ENCODE assay signal across 1 cellular context in the genomic region with DNA sequence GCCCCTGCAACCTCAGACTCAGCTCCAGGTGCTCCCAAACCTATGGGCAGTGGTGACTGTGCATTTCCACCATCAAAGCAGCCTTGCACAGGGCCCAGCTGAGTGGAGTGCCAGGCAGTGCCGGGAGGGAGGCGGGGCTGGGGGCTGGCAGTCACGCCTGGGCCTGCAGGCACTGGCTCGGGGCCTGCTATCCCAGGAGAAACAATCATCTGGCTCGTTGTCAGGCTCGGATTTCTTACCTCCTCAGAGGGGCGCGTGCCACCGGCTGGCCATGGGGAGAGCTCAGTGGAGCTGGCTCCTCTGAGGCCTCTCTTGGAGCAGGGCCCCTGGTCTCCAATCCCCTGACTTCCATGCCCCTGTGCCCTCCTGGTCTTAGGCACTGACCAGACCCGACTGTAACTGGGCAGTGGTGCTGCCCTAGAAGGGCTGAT.
TF ChIP-seq lines count a peak whose summit lies in the region.

No MANE protein-coding gene starts in this region.

TF ChIP-seq in H1, 55 proteins besides CTCF, POLR2A, EP300 and RAD21 (continued from another document):
- TF ChIP-seq, protein P1, sequence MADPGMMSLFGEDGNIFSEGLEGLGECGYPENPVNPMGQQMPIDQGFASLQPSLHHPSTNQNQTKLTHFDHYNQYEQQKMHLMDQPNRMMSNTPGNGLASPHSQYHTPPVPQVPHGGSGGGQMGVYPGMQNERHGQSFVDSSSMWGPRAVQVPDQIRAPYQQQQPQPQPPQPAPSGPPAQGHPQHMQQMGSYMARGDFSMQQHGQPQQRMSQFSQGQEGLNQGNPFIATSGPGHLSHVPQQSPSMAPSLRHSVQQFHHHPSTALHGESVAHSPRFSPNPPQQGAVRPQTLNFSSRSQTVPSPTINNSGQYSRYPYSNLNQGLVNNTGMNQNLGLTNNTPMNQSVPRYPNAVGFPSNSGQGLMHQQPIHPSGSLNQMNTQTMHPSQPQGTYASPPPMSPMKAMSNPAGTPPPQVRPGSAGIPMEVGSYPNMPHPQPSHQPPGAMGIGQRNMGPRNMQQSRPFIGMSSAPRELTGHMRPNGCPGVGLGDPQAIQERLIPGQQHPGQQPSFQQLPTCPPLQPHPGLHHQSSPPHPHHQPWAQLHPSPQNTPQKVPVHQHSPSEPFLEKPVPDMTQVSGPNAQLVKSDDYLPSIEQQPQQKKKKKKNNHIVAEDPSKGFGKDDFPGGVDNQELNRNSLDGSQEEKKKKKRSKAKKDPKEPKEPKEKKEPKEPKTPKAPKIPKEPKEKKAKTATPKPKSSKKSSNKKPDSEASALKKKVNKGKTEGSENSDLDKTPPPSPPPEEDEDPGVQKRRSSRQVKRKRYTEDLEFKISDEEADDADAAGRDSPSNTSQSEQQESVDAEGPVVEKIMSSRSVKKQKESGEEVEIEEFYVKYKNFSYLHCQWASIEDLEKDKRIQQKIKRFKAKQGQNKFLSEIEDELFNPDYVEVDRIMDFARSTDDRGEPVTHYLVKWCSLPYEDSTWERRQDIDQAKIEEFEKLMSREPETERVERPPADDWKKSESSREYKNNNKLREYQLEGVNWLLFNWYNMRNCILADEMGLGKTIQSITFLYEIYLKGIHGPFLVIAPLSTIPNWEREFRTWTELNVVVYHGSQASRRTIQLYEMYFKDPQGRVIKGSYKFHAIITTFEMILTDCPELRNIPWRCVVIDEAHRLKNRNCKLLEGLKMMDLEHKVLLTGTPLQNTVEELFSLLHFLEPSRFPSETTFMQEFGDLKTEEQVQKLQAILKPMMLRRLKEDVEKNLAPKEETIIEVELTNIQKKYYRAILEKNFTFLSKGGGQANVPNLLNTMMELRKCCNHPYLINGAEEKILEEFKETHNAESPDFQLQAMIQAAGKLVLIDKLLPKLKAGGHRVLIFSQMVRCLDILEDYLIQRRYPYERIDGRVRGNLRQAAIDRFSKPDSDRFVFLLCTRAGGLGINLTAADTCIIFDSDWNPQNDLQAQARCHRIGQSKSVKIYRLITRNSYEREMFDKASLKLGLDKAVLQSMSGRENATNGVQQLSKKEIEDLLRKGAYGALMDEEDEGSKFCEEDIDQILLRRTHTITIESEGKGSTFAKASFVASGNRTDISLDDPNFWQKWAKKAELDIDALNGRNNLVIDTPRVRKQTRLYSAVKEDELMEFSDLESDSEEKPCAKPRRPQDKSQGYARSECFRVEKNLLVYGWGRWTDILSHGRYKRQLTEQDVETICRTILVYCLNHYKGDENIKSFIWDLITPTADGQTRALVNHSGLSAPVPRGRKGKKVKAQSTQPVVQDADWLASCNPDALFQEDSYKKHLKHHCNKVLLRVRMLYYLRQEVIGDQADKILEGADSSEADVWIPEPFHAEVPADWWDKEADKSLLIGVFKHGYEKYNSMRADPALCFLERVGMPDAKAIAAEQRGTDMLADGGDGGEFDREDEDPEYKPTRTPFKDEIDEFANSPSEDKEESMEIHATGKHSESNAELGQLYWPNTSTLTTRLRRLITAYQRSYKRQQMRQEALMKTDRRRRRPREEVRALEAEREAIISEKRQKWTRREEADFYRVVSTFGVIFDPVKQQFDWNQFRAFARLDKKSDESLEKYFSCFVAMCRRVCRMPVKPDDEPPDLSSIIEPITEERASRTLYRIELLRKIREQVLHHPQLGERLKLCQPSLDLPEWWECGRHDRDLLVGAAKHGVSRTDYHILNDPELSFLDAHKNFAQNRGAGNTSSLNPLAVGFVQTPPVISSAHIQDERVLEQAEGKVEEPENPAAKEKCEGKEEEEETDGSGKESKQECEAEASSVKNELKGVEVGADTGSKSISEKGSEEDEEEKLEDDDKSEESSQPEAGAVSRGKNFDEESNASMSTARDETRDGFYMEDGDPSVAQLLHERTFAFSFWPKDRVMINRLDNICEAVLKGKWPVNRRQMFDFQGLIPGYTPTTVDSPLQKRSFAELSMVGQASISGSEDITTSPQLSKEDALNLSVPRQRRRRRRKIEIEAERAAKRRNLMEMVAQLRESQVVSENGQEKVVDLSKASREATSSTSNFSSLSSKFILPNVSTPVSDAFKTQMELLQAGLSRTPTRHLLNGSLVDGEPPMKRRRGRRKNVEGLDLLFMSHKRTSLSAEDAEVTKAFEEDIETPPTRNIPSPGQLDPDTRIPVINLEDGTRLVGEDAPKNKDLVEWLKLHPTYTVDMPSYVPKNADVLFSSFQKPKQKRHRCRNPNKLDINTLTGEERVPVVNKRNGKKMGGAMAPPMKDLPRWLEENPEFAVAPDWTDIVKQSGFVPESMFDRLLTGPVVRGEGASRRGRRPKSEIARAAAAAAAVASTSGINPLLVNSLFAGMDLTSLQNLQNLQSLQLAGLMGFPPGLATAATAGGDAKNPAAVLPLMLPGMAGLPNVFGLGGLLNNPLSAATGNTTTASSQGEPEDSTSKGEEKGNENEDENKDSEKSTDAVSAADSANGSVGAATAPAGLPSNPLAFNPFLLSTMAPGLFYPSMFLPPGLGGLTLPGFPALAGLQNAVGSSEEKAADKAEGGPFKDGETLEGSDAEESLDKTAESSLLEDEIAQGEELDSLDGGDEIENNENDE (IDR thresholded peaks at IDR 0.05; ENCODE audit: insufficient replicate concordance, low read length), result no peak
- TF ChIP-seq YY1 (IDR thresholded peaks at IDR 0.05; ENCODE audit: low read depth, low read length) (no peak), RBBP5 (IDR thresholded peaks at IDR 0.05; ENCODE audit: borderline replicate concordance, low read depth, low read length) (no peak), FOSL1 (IDR thresholded peaks at IDR 0.05; ENCODE audit: insufficient read depth, low read depth, low read length) (no peak), SIN3A (conservative IDR thresholded peaks at IDR 0.05 in 1 of 2, IDR thresholded peaks at IDR 0.05 in 1 of 2; ENCODE audit: low read depth in 1 of 2, low read length in 2 of 2) (no peak), CBX8 (IDR thresholded peaks at IDR 0.05; ENCODE audit: borderline replicate concordance, low read depth, low read length) (no peak), SP4 (IDR thresholded peaks at IDR 0.05; ENCODE audit: low read length) (no peak), EZH2 (IDR thresholded peaks at IDR 0.05; ENCODE audit: low read depth, low read length, severe bottlenecking) (no peak), NANOG (IDR thresholded peaks at IDR 0.05; ENCODE audit: insufficient read depth, low read depth, low read length, poor library complexity, severe bottlenecking) (no peak), BCL11A (IDR thresholded peaks at IDR 0.05; ENCODE audit: low read depth in 2 of 2, low read length in 2 of 2) (no peak), RFX5 (IDR thresholded peaks at IDR 0.05; ENCODE audit: borderline replicate concordance, low read depth, low read length) (no peak)
